ENCODE assay signal across 9 cellular contexts in the genomic region with DNA sequence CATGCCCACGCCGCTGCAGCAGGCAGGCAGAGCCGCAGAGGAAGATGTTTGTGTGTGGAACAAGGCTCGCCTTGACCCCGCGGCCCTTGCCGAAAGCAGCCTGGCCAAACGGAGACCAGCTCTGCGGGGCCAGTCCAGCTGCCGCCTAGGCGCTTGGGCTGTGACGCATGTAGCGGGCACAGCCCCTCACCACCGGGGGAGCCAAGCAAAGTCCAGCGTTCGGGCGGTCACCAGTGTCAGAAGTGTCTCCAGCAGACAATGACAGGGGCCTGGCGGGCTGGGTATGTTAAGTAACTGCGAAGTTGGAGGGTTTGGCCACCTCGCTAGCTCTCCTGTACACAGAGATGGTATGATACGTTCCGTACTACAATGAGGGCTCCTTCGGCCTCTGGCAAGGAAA. TPM values are rescaled to one million over a fixed set of nuclear protein-coding genes. Genes with fewer than 3 reads are reported as not detected.
DNase-seq lines count a peak whose midpoint lies in the region; ATAC-seq, FAIRE-seq and TF ChIP-seq lines count a peak whose summit lies in the region.
"Had no signal": no experiment of that assay in that cellular context is flagged by ENCODE, and none has a peak within 500 bp of the region (broad histone marks: within the 10 kb centered on the region; RNA-seq: fewer than 3 reads in every experiment).

No MANE protein-coding gene starts in this region.

- TF ChIP-seq EP300 in A549 (IDR thresholded peaks at IDR 0.05) = no peak

- TF ChIP-seq CTCF in A549 (IDR thresholded peaks at IDR 0.05) = no peak

- H3K4me2 ChIP-seq in A549 = peak overlapping the region; percentile 87
- H3K4me2 ChIP-seq in Karpas-422 (ENCODE audit: low read depth, low read length, poor library complexity, severe bottlenecking) = peak overlapping the region; percentile 76

- TF ChIP-seq POLR2A in A549 (IDR thresholded peaks at IDR 0.05; ENCODE audit: low read length) = no peak

- TF ChIP-seq RAD21 in A549 (conservative IDR thresholded peaks at IDR 0.05 in 1 of 2, IDR thresholded peaks at IDR 0.05 in 1 of 2) = no peak

- H3K27me3 Mint-ChIP-seq in dendritic cell treated with granulocyte-macrophage colony-stimulating factor and Interleukin-4, amounts not matched to agents 40 ng/mL and 50 ng/mL, for 4 days = no peaks in the 10 kb centered on the region

- POLR2A ChIA-PET in A549 (lab: Yijun Ruan, JAX) = no interaction called here

- H3K9me3 Mint-ChIP-seq in dendritic cell treated with granulocyte-macrophage colony-stimulating factor and Interleukin-4, amounts not matched to agents 40 ng/mL and 50 ng/mL, for 4 days = no peaks in the 10 kb centered on the region

- H3K4me1 Mint-ChIP-seq in dendritic cell treated with granulocyte-macrophage colony-stimulating factor and Interleukin-4, amounts not matched to agents 40 ng/mL and 50 ng/mL, for 4 days (ENCODE audit: low read depth) = peaks cover 24% of the 10 kb centered on the region

- peak overlapping the region; percentile 80 for H3K9ac ChIP-seq in Karpas-422 (ENCODE audit: low read length)

- peak overlapping the region; percentile 91 for H3K4me3 ChIP-seq in A549
- peak overlapping the region; percentile 76 for H3K4me3 ChIP-seq in Karpas-422 (ENCODE audit: low read length)

- H4K20me1 ChIP-seq in Karpas-422 (ENCODE audit: insufficient read depth, low read depth, low read length) = no peaks in the 10 kb centered on the region

- CTCF ChIA-PET in A549 (lab: Yijun Ruan, JAX) = no interaction called here

- no peak for ATAC-seq in A549
- no peak for ATAC-seq in HG03196 (IDR thresholded peaks at IDR 0.05; ENCODE audit: unreplicated experiment)

- 97% methylated on average over 4 of the region's 23 CpGs for WGBS in A549 (ENCODE audit: missing lambda C conversion rate)

- no peaks in the 10 kb centered on the region for H3K36me3 ChIP-seq in Karpas-422 (ENCODE audit: insufficient read depth, low read length)

- intact Hi-C loops in dendritic cell treated with granulocyte-macrophage colony-stimulating factor and Interleukin-4, amounts not matched to agents 40 ng/mL and 50 ng/mL, for 4 days (cut with micrococcal nuclease) = loop anchor here (10.0 kb wide), 1 partner anchor 859 kb away; no protein-coding TSS in a partner anchor

- H3K9me3 ChIP-seq in A549 (no peaks in the 10 kb centered on the region), Karpas-422 (ENCODE audit: low read length) (no peaks in the 10 kb centered on the region)

- no peaks in the 10 kb centered on the region for H3K27me3 ChIP-seq in Karpas-422 (ENCODE audit: low read length)

- H3K27ac ChIP-seq in A549 (peak overlapping the region; percentile 93 to 97), Karpas-422 (ENCODE audit: low read length) (no peak overlapping the region)

- no peak overlapping the region for H3K27ac Mint-ChIP-seq in dendritic cell treated with granulocyte-macrophage colony-stimulating factor and Interleukin-4, amounts not matched to agents 40 ng/mL and 50 ng/mL, for 4 days

- no peaks in the 10 kb centered on the region for H3K9me2 ChIP-seq in Karpas-422 (replicated peaks; ENCODE audit: insufficient read depth, low read length)

- H3K4me3 Mint-ChIP-seq in dendritic cell treated with granulocyte-macrophage colony-stimulating factor and Interleukin-4, amounts not matched to agents 40 ng/mL and 50 ng/mL, for 4 days = peak overlapping the region; percentile 88

- H3K4me1 ChIP-seq in A549 (peaks cover 7% of the 10 kb centered on the region), Karpas-422 (ENCODE audit: low read length) (peaks cover 31% of the 10 kb centered on the region)

- H3K79me2 ChIP-seq in Karpas-422 (ENCODE audit: low read length) = peaks cover 55% of the 10 kb centered on the region

- no peak for FAIRE-seq in A549 (lab: Jason Lieb, UNC)
- FAIRE-seq: GM18507 had no signal

- no peak for DNase-seq in A549 (ENCODE audit: low read depth in 1 of 2, low spot score in 1 of 2)
- no peak for DNase-seq in Karpas-422
- peak; percentile 16 for DNase-seq in mucosa of gallbladder (ENCODE audit: low spot score)
- no peak for DNase-seq in stimulated activated CD4-positive, alpha-beta T cell treated with anti-CD3 and anti-CD28 coated beads, Interleukin-4, amount 100 ng/mL, for 24 hours
- DNase-seq in stimulated activated CD4-positive, alpha-beta T cell treated with anti-CD3 and anti-CD28 coated beads, Interleukin-15, amount 100 ng/mL, for 24 hours = no peak
- DNase-seq in pons (ENCODE audit: low spot score) = no peak

- H3K36me3 Mint-ChIP-seq in dendritic cell treated with granulocyte-macrophage colony-stimulating factor and Interleukin-4, amounts not matched to agents 40 ng/mL and 50 ng/mL, for 4 days (ENCODE audit: low read depth) = no peaks in the 10 kb centered on the region

- H2AFZ ChIP-seq in Karpas-422 (ENCODE audit: low read length) = no peak overlapping the region

TF ChIP-seq in A549, 52 proteins besides CTCF, POLR2A, EP300 and RAD21 (continues in another document):
- no peak for TF ChIP-seq ATOH8 (CRISPR knock-in tag; IDR thresholded peaks at IDR 0.05; ENCODE audit: low read depth)
- TF ChIP-seq, protein P1, sequence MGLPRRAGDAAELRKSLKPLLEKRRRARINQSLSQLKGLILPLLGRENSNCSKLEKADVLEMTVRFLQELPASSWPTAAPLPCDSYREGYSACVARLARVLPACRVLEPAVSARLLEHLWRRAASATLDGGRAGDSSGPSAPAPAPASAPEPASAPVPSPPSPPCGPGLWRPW (IDR thresholded peaks at IDR 0.05) = no peak
- no peak for TF ChIP-seq NR3C1 (IDR thresholded peaks at IDR 0.05)
- TF ChIP-seq CEBPB (IDR thresholded peaks at IDR 0.05) = no peak
- TF ChIP-seq, protein P2, sequence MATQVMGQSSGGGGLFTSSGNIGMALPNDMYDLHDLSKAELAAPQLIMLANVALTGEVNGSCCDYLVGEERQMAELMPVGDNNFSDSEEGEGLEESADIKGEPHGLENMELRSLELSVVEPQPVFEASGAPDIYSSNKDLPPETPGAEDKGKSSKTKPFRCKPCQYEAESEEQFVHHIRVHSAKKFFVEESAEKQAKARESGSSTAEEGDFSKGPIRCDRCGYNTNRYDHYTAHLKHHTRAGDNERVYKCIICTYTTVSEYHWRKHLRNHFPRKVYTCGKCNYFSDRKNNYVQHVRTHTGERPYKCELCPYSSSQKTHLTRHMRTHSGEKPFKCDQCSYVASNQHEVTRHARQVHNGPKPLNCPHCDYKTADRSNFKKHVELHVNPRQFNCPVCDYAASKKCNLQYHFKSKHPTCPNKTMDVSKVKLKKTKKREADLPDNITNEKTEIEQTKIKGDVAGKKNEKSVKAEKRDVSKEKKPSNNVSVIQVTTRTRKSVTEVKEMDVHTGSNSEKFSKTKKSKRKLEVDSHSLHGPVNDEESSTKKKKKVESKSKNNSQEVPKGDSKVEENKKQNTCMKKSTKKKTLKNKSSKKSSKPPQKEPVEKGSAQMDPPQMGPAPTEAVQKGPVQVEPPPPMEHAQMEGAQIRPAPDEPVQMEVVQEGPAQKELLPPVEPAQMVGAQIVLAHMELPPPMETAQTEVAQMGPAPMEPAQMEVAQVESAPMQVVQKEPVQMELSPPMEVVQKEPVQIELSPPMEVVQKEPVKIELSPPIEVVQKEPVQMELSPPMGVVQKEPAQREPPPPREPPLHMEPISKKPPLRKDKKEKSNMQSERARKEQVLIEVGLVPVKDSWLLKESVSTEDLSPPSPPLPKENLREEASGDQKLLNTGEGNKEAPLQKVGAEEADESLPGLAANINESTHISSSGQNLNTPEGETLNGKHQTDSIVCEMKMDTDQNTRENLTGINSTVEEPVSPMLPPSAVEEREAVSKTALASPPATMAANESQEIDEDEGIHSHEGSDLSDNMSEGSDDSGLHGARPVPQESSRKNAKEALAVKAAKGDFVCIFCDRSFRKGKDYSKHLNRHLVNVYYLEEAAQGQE (IDR thresholded peaks at IDR 0.05) = no peak
- no peak for TF ChIP-seq JUNB (IDR thresholded peaks at IDR 0.05)
- TF ChIP-seq BHLHE40 (IDR thresholded peaks at IDR 0.05; ENCODE audit: low read depth, low read length) = no peak
- no peak for TF ChIP-seq RNF2 (IDR thresholded peaks at IDR 0.05; ENCODE audit: borderline replicate concordance, low read depth)
- no peak for TF ChIP-seq BCL3 (IDR thresholded peaks at IDR 0.05)
- TF ChIP-seq NPAS2 (CRISPR knock-in tag; IDR thresholded peaks at IDR 0.05; ENCODE audit: borderline replicate concordance) = no peak
- TF ChIP-seq MAFK (IDR thresholded peaks at IDR 0.05; ENCODE audit: partially characterized antibody) = no peak

RNA-seq across cellular contexts. Expression of gene AMER1, which starts 1.3 kb away (rescaled TPM):
- polyA plus RNA-seq in A549 (2011; rRNA removed) (1.9 and 3.0 TPM in 2 replicates), A549 (2017; fragmentation: RNase III; extraction: RNeasy Plus Mini Kit Qiagen cat#74134 plus additional on column Dnase treatment) (2.8 to 3.1 TPM (median 2.9 TPM) in 3 replicates)
- polyA plus RNA-seq in A549 (2012; cell fraction: cytosol; rRNA removed) = 1.1 and 1.5 TPM in 2 replicates
- 1.8 and 2.4 TPM in 2 replicates for polyA plus RNA-seq in A549 (2012; cell fraction: nucleus; rRNA removed)
- 6.0 and 6.1 TPM in 2 replicates for polyA minus RNA-seq in A549 (2011; rRNA and poly(A)+ RNA removed)
- 3.1 and 4.4 TPM in 2 replicates for total RNA-seq in Karpas-422 (2014; rRNA removed; shearing (Covaris generic); ENCODE audit: low replicate concordance)
- 6.0 TPM for total RNA-seq in mucosa of gallbladder

RNA-seq across cellular contexts. Expression of gene ASB12, which starts 26.2 kb away (rescaled TPM):
- polyA plus RNA-seq in A549 (2011; rRNA removed) (0.08 and 0.28 TPM in 2 replicates), A549 (2017; fragmentation: RNase III; extraction: RNeasy Plus Mini Kit Qiagen cat#74134 plus additional on column Dnase treatment) (0.07 TPM in 1 of 3 replicates, not detected in the others)
- 0.04 and 0.10 TPM in 2 replicates for polyA plus RNA-seq in A549 (2012; cell fraction: cytosol; rRNA removed)
- polyA plus RNA-seq in A549 (2012; cell fraction: nucleus; rRNA removed) = 0.07 and 0.16 TPM in 2 replicates
- 0.44 TPM in 1 of 2 replicates, not detected in the other for polyA minus RNA-seq in A549 (2011; rRNA and poly(A)+ RNA removed)
- total RNA-seq in Karpas-422 (2014; rRNA removed; shearing (Covaris generic); ENCODE audit: low replicate concordance) = 0.41 and 0.51 TPM in 2 replicates
- 0.14 TPM for total RNA-seq in mucosa of gallbladder
